In the genomic region with DNA sequence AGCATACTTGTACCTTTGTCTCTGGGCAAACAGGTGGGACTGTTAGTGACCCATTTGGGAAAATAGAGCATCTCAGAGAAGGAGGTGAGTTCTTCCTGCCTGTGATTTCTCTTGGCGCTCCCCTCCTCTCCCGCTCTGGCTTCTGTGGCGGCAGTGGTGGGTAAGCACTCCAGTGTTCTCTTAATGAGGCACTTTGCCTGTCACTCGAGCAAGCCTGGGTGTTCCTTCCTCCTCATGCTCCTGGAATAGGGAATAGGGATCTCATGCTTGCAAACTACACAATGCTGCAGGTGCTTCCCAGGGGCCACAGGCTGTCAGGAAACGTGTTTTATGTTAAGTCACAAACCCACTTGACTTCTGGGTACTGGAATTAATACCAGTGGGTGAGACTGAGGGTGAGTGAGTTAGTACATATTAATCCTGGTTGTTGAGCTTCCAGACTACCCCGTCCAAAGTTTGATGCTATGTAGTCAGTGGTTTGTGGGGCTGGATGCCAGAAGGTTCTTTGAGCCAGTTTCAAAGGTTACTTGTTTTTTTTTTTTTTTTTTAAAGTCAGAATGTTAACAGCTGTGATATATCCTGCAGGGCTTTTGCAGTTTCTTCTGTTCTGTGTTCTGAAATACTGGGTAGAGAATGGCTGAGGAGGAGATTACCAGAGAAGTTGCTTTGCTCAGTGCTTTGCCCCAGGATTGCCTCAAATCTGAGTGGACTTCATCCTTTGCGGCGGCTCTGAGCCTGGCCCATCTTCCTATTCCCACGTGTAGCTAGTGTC, we compare ENCODE assay signal across 14 cellular contexts. TPM values are rescaled to one million over a fixed set of nuclear protein-coding genes. Genes with fewer than 3 reads are reported as not detected.
DNase-seq lines count a peak whose midpoint lies in the region; ATAC-seq and TF ChIP-seq lines count a peak whose summit lies in the region.
"Had no signal": no experiment of that assay in that cellular context is flagged by ENCODE, and none has a peak within 500 bp of the region (broad histone marks: within the 10 kb centered on the region; RNA-seq: fewer than 3 reads in every experiment).

No MANE protein-coding gene starts in this region.

- no peak overlapping the region for H3K23ac ChIP-seq in IMR-90 (ENCODE audit: low read depth, low read length)

- no peak for TF ChIP-seq RAD21 in IMR-90 (IDR thresholded peaks at IDR 0.05; ENCODE audit: low read length)

- H4K8ac ChIP-seq in IMR-90 (ENCODE audit: low read depth in 2 of 2, low read length in 2 of 2): no peak overlapping the region

- peaks cover 0 to 13% (median 10%) of the 10 kb centered on the region in 4 donors for H3K4me1 Mint-ChIP-seq in CD4-positive, alpha-beta memory T cell
- peaks cover 51% of the 10 kb centered on the region for H3K4me1 Mint-ChIP-seq in endodermal cell

- peaks cover 52 to 66% of the 10 kb centered on the region in 2 donors for H3K36me3 Mint-ChIP-seq in CD4-positive, alpha-beta memory T cell
- H3K36me3 Mint-ChIP-seq in endodermal cell (ENCODE audit: low read depth): peaks cover 50% of the 10 kb centered on the region

- no peak overlapping the region for H3K56ac ChIP-seq in IMR-90 (ENCODE audit: extremely low read depth, insufficient read depth, low read length)

- whole genome bisulfite sequencing in IMR-90 (ENCODE audit: extremely low coverage in 2 of 2, insufficient read length in 1 of 2), 2 experiments: no CpG with 5 or more reads among the region's 9 CpGs
- WGBS in endodermal cell (ENCODE audit: insufficient coverage in 1 of 2, insufficient read length in 1 of 2), 2 experiments: 91% methylated on average over 4 to 9 of the region's 9 CpGs

- in situ Hi-C loops in IMR-90 (cut with MboI; ENCODE audit: low sequenced_read_pairs): no loop called here

- no peak overlapping the region for H3K4me3 ChIP-seq in CD4-positive, alpha-beta memory T cell (ENCODE audit: low read length in 2 of 2)
- no peak overlapping the region for H3K4me3 ChIP-seq in IMR-90 (ENCODE audit: insufficient read depth, low read depth, low read length)
- H3K4me3 ChIP-seq in endodermal cell (ENCODE audit: low read length): no peak overlapping the region
- no peak overlapping the region for H3K4me3 ChIP-seq in breast epithelium
- H3K4me3 ChIP-seq: heart right ventricle had no signal

- H2AK9ac ChIP-seq in IMR-90 (replicated peaks; ENCODE audit: low read depth, low read length, poor library complexity): no peak overlapping the region

- no peak overlapping the region for H2BK20ac ChIP-seq in IMR-90 (ENCODE audit: low read depth, low read length)

- 0 out of 2 replicates have a peak, but pooled peaks cover 4% of the 10 kb centered on the region for H4K20me1 ChIP-seq in IMR-90 (ENCODE audit: insufficient read depth, low read length)

- H2AFZ ChIP-seq in IMR-90 (replicated peaks; ENCODE audit: low read length, poor library complexity): no peak overlapping the region

- H4K5ac ChIP-seq in IMR-90 (ENCODE audit: low read depth, low read length): no peak overlapping the region

- POLR2A ChIA-PET in CD4-positive, alpha-beta memory T cell (lab: Charles Lee; ENCODE audit: partially characterized antibody): interaction anchor here (0.6 to 1.0 kb wide), 2 partner anchors 30 to 62 kb away, joined by 3 to 4 read pairs; no protein-coding TSS in a partner anchor
- POLR2A ChIA-PET in IMR-90 (lab: Charles Lee; ENCODE audit: unreplicated experiment): no interaction called here

- no peaks in the 10 kb centered on the region for H3K27me3 Mint-ChIP-seq in CD4-positive, alpha-beta memory T cell
- no peaks in the 10 kb centered on the region for H3K27me3 Mint-ChIP-seq in endodermal cell (ENCODE audit: insufficient read depth)

- TF ChIP-seq POLR2A in IMR-90 (IDR thresholded peaks at IDR 0.05; ENCODE audit: low read depth, low read length): no peak
- no peak for TF ChIP-seq POLR2A in breast epithelium (IDR thresholded peaks at IDR 0.05)

- CTCF ChIA-PET in CD4-positive, alpha-beta memory T cell (lab: Charles Lee; ENCODE audit: partially characterized antibody): interaction anchor here (0.9 to 1.2 kb wide), 2 partner anchors 9 to 506 kb away, joined by 3 read pairs; no protein-coding TSS in a partner anchor
- CTCF ChIA-PET in IMR-90 (lab: Yijun Ruan, JAX): no interaction called here

- H2BK120ac ChIP-seq in IMR-90 (ENCODE audit: low read depth, low read length): no peak overlapping the region

- no peaks in the 10 kb centered on the region for H3K9me3 Mint-ChIP-seq in CD4-positive, alpha-beta memory T cell
- H3K9me3 Mint-ChIP-seq in endodermal cell: no peaks in the 10 kb centered on the region
- H3K9me3 Mint-ChIP-seq: natural killer cell had no signal

- peaks cover 3 to 7% of the 10 kb centered on the region in 2 experiments; a peak in 3 of 4 replicates for H3K79me1 ChIP-seq in IMR-90 (ENCODE audit: low read depth in 1 of 2, low read length in 2 of 2)

- no peak overlapping the region for H3K4me3 Mint-ChIP-seq in CD4-positive, alpha-beta memory T cell
- no peak overlapping the region for H3K4me3 Mint-ChIP-seq in endodermal cell
- H3K4me3 Mint-ChIP-seq: natural killer cell had no signal

- H3K27me3 ChIP-seq in CD4-positive, alpha-beta memory T cell (ENCODE audit: insufficient read depth, low read length): no peaks in the 10 kb centered on the region
- no peaks in the 10 kb centered on the region for H3K27me3 ChIP-seq in IMR-90 (ENCODE audit: control insufficient read depth, insufficient read depth, low read length)
- H3K27me3 ChIP-seq in endodermal cell (ENCODE audit: control insufficient read depth, insufficient read depth, low read length, poor library complexity, severe bottlenecking): no peaks in the 10 kb centered on the region
- no peaks in the 10 kb centered on the region for H3K27me3 ChIP-seq in breast epithelium
- H3K27me3 ChIP-seq: heart right ventricle had no signal

- H3K9ac ChIP-seq in IMR-90 (ENCODE audit: low read depth, low read length) (no peak overlapping the region), endodermal cell (ENCODE audit: extremely low read depth, low read length, poor library complexity, severe bottlenecking) (no peak overlapping the region)

- no peak overlapping the region for H3K4ac ChIP-seq in IMR-90 (ENCODE audit: low read depth, low read length)

- H3K9me1 ChIP-seq in IMR-90 (ENCODE audit: insufficient read depth, low read length): peaks cover under 1% of the 10 kb centered on the region; the same call in 1 of the 2 replicates

- ATAC-seq in IMR-90 (ENCODE audit: low read depth) (peak; percentile 50), HG03196 (IDR thresholded peaks at IDR 0.05; ENCODE audit: unreplicated experiment) (no peak)
- ATAC-seq: natural killer cell had no signal

- BruUV-seq in IMR-90 (replicated peaks; lab: Mats Ljungman, UMichigan): no TSS peak

- H3K4me2 ChIP-seq in IMR-90 (ENCODE audit: low read depth, low read length): no peak overlapping the region

- H3K27ac Mint-ChIP-seq in CD4-positive, alpha-beta memory T cell: peak overlapping the region in 6 of 7 donors; percentile 5 to 64 (median 24)
- H3K27ac Mint-ChIP-seq in endodermal cell: peak overlapping the region; percentile 28

- H3K4me1 ChIP-seq in CD4-positive, alpha-beta memory T cell (ENCODE audit: insufficient read depth, low read length): no peaks in the 10 kb centered on the region
- H3K4me1 ChIP-seq in IMR-90 (ENCODE audit: control insufficient read depth, insufficient read depth, low read length) (peaks cover 3% of the 10 kb centered on the region; the same call in 1 of the 2 replicates), endodermal cell (ENCODE audit: control insufficient read depth, insufficient read depth, low read length) (peaks cover 13% of the 10 kb centered on the region), breast epithelium (no peaks in the 10 kb centered on the region)

- no peak overlapping the region for H4K91ac ChIP-seq in IMR-90 (ENCODE audit: insufficient read depth, low read depth, low read length)

- intact Hi-C loops in CD4-positive, alpha-beta memory T cell (cut with micrococcal nuclease): no loop called here
- intact Hi-C loops in IMR-90 (cut with micrococcal nuclease) (no loop called here), breast epithelium (cut with DNase I; ENCODE audit: low total_unique reads) (no loop called here)

- no peak overlapping the region for H2BK5ac ChIP-seq in IMR-90 (ENCODE audit: low read depth, low read length, poor library complexity, severe bottlenecking)

- DNase-seq in CD4-positive, alpha-beta memory T cell: no peak
- DNase-seq in IMR-90 (peak; percentile 51), endodermal cell (no peak), myocyte (ENCODE audit: low read depth) (peak; percentile 49), GM19238 (ENCODE audit: insufficient read length, low spot score) (no peak), UCSD-AML1 (lab: John Stamatoyannopoulos, UW; ENCODE audit: unreplicated experiment) (no peak), breast epithelium (ENCODE audit: low spot score in 2 of 2) (no peak)
- DNase-seq: activated CD8-positive, alpha-beta memory T cell treated with anti-CD3 and anti-CD28 coated beads, Interleukin-2, amount 50 U/mL, for 4 hours; Calu3; heart right ventricle; natural killer cell; NCI-H146; stimulated activated CD4-positive, alpha-beta T cell treated with anti-CD3 and anti-CD28 coated beads, Interleukin-1b, Interleukin-23, amount 100 ng/mL, for 48 hours had no signal

- H3K18ac ChIP-seq in IMR-90 (ENCODE audit: low read depth, low read length): no peak overlapping the region

- H2BK15ac ChIP-seq in IMR-90 (ENCODE audit: low read depth, low read length): no peak overlapping the region

- TF ChIP-seq CTCF in IMR-90 (conservative IDR thresholded peaks at IDR 0.05; ENCODE audit: low read depth, low read length): no peak
- no peak for TF ChIP-seq CTCF in endodermal cell (conservative IDR thresholded peaks at IDR 0.05)
- TF ChIP-seq CTCF in breast epithelium (IDR thresholded peaks at IDR 0.05): no peak

- dilution Hi-C loops in IMR-90 (cut with HindIII; ENCODE audit: low sequenced_read_pairs, unreplicated experiment): no loop called here

- peaks cover 55% of the 10 kb centered on the region for H3K36me3 ChIP-seq in CD4-positive, alpha-beta memory T cell (ENCODE audit: insufficient read depth, low read length)
- H3K36me3 ChIP-seq in IMR-90 (ENCODE audit: control insufficient read depth, insufficient read depth, low read length) (peaks cover 42% of the 10 kb centered on the region), endodermal cell (ENCODE audit: control insufficient read depth, insufficient read depth, low read length) (peaks cover 45% of the 10 kb centered on the region), breast epithelium (peaks cover 4% of the 10 kb centered on the region)

- no peak overlapping the region for H3K27ac ChIP-seq in CD4-positive, alpha-beta memory T cell (ENCODE audit: low read depth, low read length)
- peak overlapping the region; percentile 54; the same call in 1 of the 2 replicates for H3K27ac ChIP-seq in IMR-90 (ENCODE audit: insufficient read depth, low read length)
- H3K27ac ChIP-seq in endodermal cell (ENCODE audit: low read depth, low read length): no peak overlapping the region
- H3K27ac ChIP-seq in breast epithelium: no peak overlapping the region
- H3K27ac ChIP-seq: heart right ventricle had no signal

- H2AK5ac ChIP-seq in IMR-90 (ENCODE audit: low read depth, low read length): no peak overlapping the region

- H3K9me3 ChIP-seq in CD4-positive, alpha-beta memory T cell (ENCODE audit: control insufficient read depth in 1 of 2, low read length in 2 of 2): no peaks in the 10 kb centered on the region
- H3K9me3 ChIP-seq in IMR-90 (ENCODE audit: control insufficient read depth, insufficient read depth, low read length): no peaks in the 10 kb centered on the region
- H3K9me3 ChIP-seq in endodermal cell (ENCODE audit: control insufficient read depth, low read length): no peaks in the 10 kb centered on the region
- H3K9me3 ChIP-seq in breast epithelium: no peaks in the 10 kb centered on the region
- H3K9me3 ChIP-seq: heart right ventricle had no signal

- no peak overlapping the region for H3K14ac ChIP-seq in IMR-90 (replicated peaks; ENCODE audit: low read depth, low read length)

RNA-seq across cellular contexts. Expression of a gene that starts 30.5 kb away (rescaled TPM):
- total RNA-seq in CD4-positive, alpha-beta memory T cell: 100 to 1,000 TPM; 146 to 153 TPM
- 10 to 100 TPM; 42.4 to 52.9 TPM for polyA plus RNA-seq in CD4-positive, alpha-beta memory T cell
- total RNA-seq in IMR-90 (2012; rRNA removed) (20.8 and 23.5 TPM in 2 replicates), endodermal cell (10 to 100 TPM; 24.5 to 28.1 TPM), myocyte (6.7 and 9.1 TPM in 2 replicates), breast epithelium (10 to 100 TPM; 34.9 to 45.8 (median 42.6) TPM)
- polyA plus RNA-seq in IMR-90 (2012; rRNA removed): 19.9 and 27.0 TPM in 2 replicates
- 9.4 and 12.3 TPM in 2 replicates for polyA plus RNA-seq in IMR-90 (2012; cell fraction: cytosol; rRNA removed)
- 15.0 and 38.4 TPM in 2 replicates for polyA plus RNA-seq in IMR-90 (2012; cell fraction: nucleus; rRNA removed; ENCODE audit: low replicate concordance)
- 10.5 TPM for polyA plus RNA-seq in endodermal cell (2013, experiment 1 of 2)
- 11.2 TPM for polyA plus RNA-seq in endodermal cell (2013, experiment 2 of 2)
- 18.7 TPM for polyA plus RNA-seq in myocyte (2012)

Comparison
In these comparisons a context has a peak if more than half of its experiments do, and no peak if none do; other contexts are left out.
1. DNase-seq: peak in IMR-90 (single experiment) and myocyte (single experiment); none in CD4-positive, alpha-beta memory T cell (0 of 5), endodermal cell (single experiment), GM19238 (single experiment), UCSD-AML1 (single experiment) and breast epithelium (0 of 2).